In the genomic region with DNA sequence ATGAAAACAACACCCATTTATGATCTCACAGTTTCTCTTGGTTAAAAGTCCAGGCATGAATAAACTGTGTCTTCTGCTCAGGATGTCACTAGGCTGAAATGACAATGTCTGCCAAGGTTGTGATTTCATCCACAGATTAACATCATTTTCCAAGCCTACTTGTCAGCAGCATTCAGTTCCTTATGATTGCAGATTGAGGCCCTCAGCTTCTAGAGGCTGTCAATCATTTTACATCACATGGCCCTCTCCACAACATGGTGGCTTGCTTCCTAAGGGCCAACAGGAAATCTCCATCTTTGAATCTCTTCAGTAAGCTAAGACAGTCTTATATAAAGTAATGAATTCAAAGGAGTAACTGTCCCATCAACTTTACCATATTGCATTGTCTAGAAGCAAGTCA, we compare ENCODE assay signal across 3 cellular contexts.
TF ChIP-seq lines count a peak whose summit lies in the region.

No MANE protein-coding gene starts in this region.

TF ChIP-seq in K562, 482 proteins besides CTCF, POLR2A, EP300 and RAD21:
- TF ChIP-seq, protein P1, sequence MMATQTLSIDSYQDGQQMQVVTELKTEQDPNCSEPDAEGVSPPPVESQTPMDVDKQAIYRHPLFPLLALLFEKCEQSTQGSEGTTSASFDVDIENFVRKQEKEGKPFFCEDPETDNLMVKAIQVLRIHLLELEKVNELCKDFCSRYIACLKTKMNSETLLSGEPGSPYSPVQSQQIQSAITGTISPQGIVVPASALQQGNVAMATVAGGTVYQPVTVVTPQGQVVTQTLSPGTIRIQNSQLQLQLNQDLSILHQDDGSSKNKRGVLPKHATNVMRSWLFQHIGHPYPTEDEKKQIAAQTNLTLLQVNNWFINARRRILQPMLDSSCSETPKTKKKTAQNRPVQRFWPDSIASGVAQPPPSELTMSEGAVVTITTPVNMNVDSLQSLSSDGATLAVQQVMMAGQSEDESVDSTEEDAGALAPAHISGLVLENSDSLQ (IDR thresholded peaks at IDR 0.05), result peak; percentile 56
- TF ChIP-seq BACH1 (tag; IDR thresholded peaks at IDR 0.05), result no peak

TF ChIP-seq in H1, 55 proteins besides CTCF, POLR2A, EP300 and RAD21:
- TF ChIP-seq CREB1 (IDR thresholded peaks at IDR 0.05) (no peak), TAF7 (optimal IDR thresholded peaks at IDR 0.05; ENCODE audit: borderline replicate concordance, low read depth, low read length) (no peak), RFX5 (IDR thresholded peaks at IDR 0.05; ENCODE audit: borderline replicate concordance, low read depth, low read length) (no peak), HDAC6 (IDR thresholded peaks at IDR 0.05; ENCODE audit: low read depth, low read length) (no peak), BRCA1 (IDR thresholded peaks at IDR 0.05; ENCODE audit: low read depth, low read length) (no peak), TBP (IDR thresholded peaks at IDR 0.05; ENCODE audit: low read depth, low read length) (no peak), SP4 (IDR thresholded peaks at IDR 0.05; ENCODE audit: low read length) (no peak), CHD1 (IDR thresholded peaks at IDR 0.05; ENCODE audit: low read depth, low read length) (no peak), JUND (IDR thresholded peaks at IDR 0.05; ENCODE audit: low read length) (no peak), SIN3A (conservative IDR thresholded peaks at IDR 0.05 in 1 of 2, IDR thresholded peaks at IDR 0.05 in 1 of 2; ENCODE audit: low read depth in 1 of 2, low read length in 2 of 2) (no peak), GABPA (IDR thresholded peaks at IDR 0.05; ENCODE audit: borderline replicate concordance, insufficient read depth, low read length) (no peak), CBX5 (IDR thresholded peaks at IDR 0.05; ENCODE audit: low read depth, low read length) (no peak), ZNF274 (IDR thresholded peaks at IDR 0.05; ENCODE audit: borderline replicate concordance, extremely low read depth, low read length) (no peak), POLR2AphosphoS5 (IDR thresholded peaks at IDR 0.05; ENCODE audit: low read depth, low read length) (no peak), FOSL1 (IDR thresholded peaks at IDR 0.05; ENCODE audit: insufficient read depth, low read depth, low read length) (no peak), SP2 (IDR thresholded peaks at IDR 0.05; ENCODE audit: low read length) (no peak), SUZ12 (IDR thresholded peaks at IDR 0.05; ENCODE audit: low read length) (no peak), KDM1A (IDR thresholded peaks at IDR 0.05; ENCODE audit: borderline replicate concordance, low read length) (no peak)
- TF ChIP-seq, protein P2, sequence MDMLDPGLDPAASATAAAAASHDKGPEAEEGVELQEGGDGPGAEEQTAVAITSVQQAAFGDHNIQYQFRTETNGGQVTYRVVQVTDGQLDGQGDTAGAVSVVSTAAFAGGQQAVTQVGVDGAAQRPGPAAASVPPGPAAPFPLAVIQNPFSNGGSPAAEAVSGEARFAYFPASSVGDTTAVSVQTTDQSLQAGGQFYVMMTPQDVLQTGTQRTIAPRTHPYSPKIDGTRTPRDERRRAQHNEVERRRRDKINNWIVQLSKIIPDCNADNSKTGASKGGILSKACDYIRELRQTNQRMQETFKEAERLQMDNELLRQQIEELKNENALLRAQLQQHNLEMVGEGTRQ (IDR thresholded peaks at IDR 0.05; ENCODE audit: low read length), result no peak

TF ChIP-seq in neural cell, 6 proteins besides CTCF, POLR2A, EP300 and RAD21:
- TF ChIP-seq TAF1 (IDR thresholded peaks at IDR 0.05; ENCODE audit: low read depth), result no peak
- peak; percentile 48 for TF ChIP-seq POLR2AphosphoS5 (IDR thresholded peaks at IDR 0.05)
